ENCODE assay signal across 2 cellular contexts in genomic region chr5:139767960-139768359, GRCh38.
TF ChIP-seq lines count a peak whose summit lies in the region.

No MANE protein-coding gene starts in this region.

TF ChIP-seq in endothelial cell of umbilical vein, 7 proteins besides CTCF, POLR2A, EP300 and RAD21:
- TF ChIP-seq MAX (IDR thresholded peaks at IDR 0.05; ENCODE audit: insufficient read depth, insufficient read length) = peak; percentile 46
- no peak for TF ChIP-seq EZH2 (IDR thresholded peaks at IDR 0.05; ENCODE audit: borderline replicate concordance, low read depth, low read length, severe bottlenecking)
- TF ChIP-seq POLR2AphosphoS5 (IDR thresholded peaks at IDR 0.05; ENCODE audit: insufficient read depth, low read depth, low read length) = peak; percentile 61

TF ChIP-seq in HepG2, 621 proteins besides CTCF, POLR2A, EP300 and RAD21 (continues in another document):
- no peak for TF ChIP-seq KDM5A (IDR thresholded peaks at IDR 0.05; ENCODE audit: borderline replicate concordance, low read length)
- no peak for TF ChIP-seq ZBTB8A (CRISPR knock-in tag; IDR thresholded peaks at IDR 0.05; ENCODE audit: borderline replicate concordance, low read depth)
- no peak for TF ChIP-seq RAD51 (IDR thresholded peaks at IDR 0.05; ENCODE audit: borderline replicate concordance)
- TF ChIP-seq ZHX2 (IDR thresholded peaks at IDR 0.05; ENCODE audit: low read depth) = no peak
- no peak for TF ChIP-seq ZHX2 (CRISPR knock-in tag; IDR thresholded peaks at IDR 0.05; ENCODE audit: borderline replicate concordance)
- 0 out of 2 replicates have a peak, but pooled peaks have one; percentile 6 for TF ChIP-seq ZNF547 (CRISPR knock-in tag; IDR thresholded peaks at IDR 0.05)
- no peak for TF ChIP-seq ZSCAN22 (CRISPR knock-in tag; IDR thresholded peaks at IDR 0.05)
- TF ChIP-seq ZBTB37 (CRISPR knock-in tag; IDR thresholded peaks at IDR 0.05) = peak; percentile 7; the same call in 1 of the 2 replicates
- TF ChIP-seq ARID5B (CRISPR knock-in tag; IDR thresholded peaks at IDR 0.05) = 0 out of 2 replicates have a peak, but pooled peaks have one; percentile 51
- peak; percentile 83 for TF ChIP-seq ARNTL (CRISPR knock-in tag; IDR thresholded peaks at IDR 0.05)
- TF ChIP-seq ZFX (CRISPR knock-in tag; IDR thresholded peaks at IDR 0.05; ENCODE audit: low read depth) = peak; percentile 48; the same call in 1 of the 2 replicates
- TF ChIP-seq SOX13 (IDR thresholded peaks at IDR 0.05) = no peak
- TF ChIP-seq SOX13 (CRISPR knock-in tag; conservative IDR thresholded peaks at IDR 0.05 in 1 of 2, IDR thresholded peaks at IDR 0.05 in 1 of 2) = peak in 1 of 2 experiments; percentile 12; a peak in 1 of 4 replicates
- TF ChIP-seq HDAC1 (CRISPR knock-in tag; IDR thresholded peaks at IDR 0.05) = peak; percentile 53; the same call in 1 of the 2 replicates
- TF ChIP-seq RCOR2 (CRISPR knock-in tag; IDR thresholded peaks at IDR 0.05) = no peak; the same call in 1 of the 2 replicates
- TF ChIP-seq ZFP41 (CRISPR knock-in tag; IDR thresholded peaks at IDR 0.05; ENCODE audit: borderline replicate concordance) = no peak
- peak; percentile 31; the same call in 1 of the 2 replicates for TF ChIP-seq NCOR1 (IDR thresholded peaks at IDR 0.05; ENCODE audit: borderline replicate concordance, low read length)
- peak; percentile 76 for TF ChIP-seq ZMYM3 (CRISPR knock-in tag; IDR thresholded peaks at IDR 0.05)
- no peak for TF ChIP-seq ZNF737 (CRISPR knock-in tag; IDR thresholded peaks at IDR 0.05; ENCODE audit: borderline replicate concordance)
- TF ChIP-seq ZNF552 (CRISPR knock-in tag; IDR thresholded peaks at IDR 0.05; ENCODE audit: borderline replicate concordance) = no peak
- TF ChIP-seq HOXD1 (CRISPR knock-in tag; IDR thresholded peaks at IDR 0.05) = no peak
- TF ChIP-seq NFRKB (IDR thresholded peaks at IDR 0.05) = no peak
- TF ChIP-seq HNF4A (CRISPR knock-in tag; IDR thresholded peaks at IDR 0.05) = peak; percentile 49
- TF ChIP-seq HIC2 (CRISPR knock-in tag; IDR thresholded peaks at IDR 0.05; ENCODE audit: low read depth) = peak; percentile 79; the same call in 1 of the 2 replicates
- no peak for TF ChIP-seq ZNF567 (CRISPR knock-in tag; IDR thresholded peaks at IDR 0.05; ENCODE audit: borderline replicate concordance)
- no peak for TF ChIP-seq ZFYVE20 (CRISPR knock-in tag; IDR thresholded peaks at IDR 0.05; ENCODE audit: borderline replicate concordance, low read depth)
- TF ChIP-seq BORCS8-MEF2B (CRISPR knock-in tag; IDR thresholded peaks at IDR 0.05) = peak; percentile 45; the same call in 1 of the 2 replicates
- no peak for TF ChIP-seq DMTF1 (CRISPR knock-in tag; IDR thresholded peaks at IDR 0.05)
- TF ChIP-seq ZNF468 (CRISPR knock-in tag; IDR thresholded peaks at IDR 0.05) = no peak
- no peak for TF ChIP-seq ZNF589 (CRISPR knock-in tag; conservative IDR thresholded peaks at IDR 0.05)
- TF ChIP-seq ZNF430 (CRISPR knock-in tag; IDR thresholded peaks at IDR 0.05) = no peak
- no peak for TF ChIP-seq SOX6 (IDR thresholded peaks at IDR 0.05)
- TF ChIP-seq SOX6 (CRISPR knock-in tag; IDR thresholded peaks at IDR 0.05) = peak; percentile 50
- TF ChIP-seq E2F1 (CRISPR knock-in tag; IDR thresholded peaks at IDR 0.05) = no peak
- TF ChIP-seq PLSCR1 (CRISPR knock-in tag; IDR thresholded peaks at IDR 0.05; ENCODE audit: borderline replicate concordance) = no peak
- peak; percentile 33; the same call in 1 of the 2 replicates for TF ChIP-seq PITX1 (CRISPR knock-in tag; IDR thresholded peaks at IDR 0.05)
- TF ChIP-seq HMGXB4 (CRISPR knock-in tag; IDR thresholded peaks at IDR 0.05; ENCODE audit: borderline replicate concordance in 1 of 2, low read depth in 1 of 2) = 0 out of 4 replicates have a peak, but pooled peaks of 1 of the 2 experiments have one; percentile 52
- TF ChIP-seq ZKSCAN5 (CRISPR knock-in tag; IDR thresholded peaks at IDR 0.05) = no peak
- TF ChIP-seq SALL1 (CRISPR knock-in tag; IDR thresholded peaks at IDR 0.05) = peak; percentile 85
- no peak for TF ChIP-seq ZKSCAN8 (CRISPR knock-in tag; IDR thresholded peaks at IDR 0.05; ENCODE audit: borderline replicate concordance)
- TF ChIP-seq ZNF766 (CRISPR knock-in tag; IDR thresholded peaks at IDR 0.05; ENCODE audit: borderline replicate concordance) = no peak
- peak; percentile 78 for TF ChIP-seq PHF21A (CRISPR knock-in tag; IDR thresholded peaks at IDR 0.05)
- TF ChIP-seq GABPA (IDR thresholded peaks at IDR 0.05; ENCODE audit: low read depth, low read length) = no peak
- TF ChIP-seq GABPA (CRISPR knock-in tag; IDR thresholded peaks at IDR 0.05; ENCODE audit: low read depth) = peak; percentile 77
- no peak for TF ChIP-seq ZNF24 (IDR thresholded peaks at IDR 0.05)
- TF ChIP-seq TGIF2 (CRISPR knock-in tag; IDR thresholded peaks at IDR 0.05) = no peak
